In genomic region chr16:80318107-80318506, GRCh38 we compare ENCODE assay signal across 26 cellular contexts.
"Had no signal": no experiment of that assay in that cellular context is flagged by ENCODE, and none has a peak within 500 bp of the region (broad histone marks: within the 10 kb centered on the region; RNA-seq: fewer than 3 reads in every experiment).

No MANE protein-coding gene starts in this region.

- FAIRE-seq: islet of Langerhans, kidney, small intestine had no signal

- H3K9me3 Mint-ChIP-seq: immature natural killer cell; natural killer cell treated with Interleukin-12 subunit alpha and Interleukin-12 subunit beta and Interleukin-15 and Interleukin-18, amount 100 ng/mL, for 72 hours; stimulated activated effector memory CD8-positive, alpha-beta T cell treated with anti-CD3 and anti-CD28 coated beads, Interleukin-12 subunit alpha, Interleukin-12 subunit beta, amount 100 ng/mL, for 72 hours; stimulated activated naive CD8-positive, alpha-beta T cell treated with anti-CD3 and anti-CD28 coated beads, Interleukin-15, Interleukin-2, amounts not matched to agents 100 ng/mL and 50 ng/mL, for 24 hours had no signal

- H3K27me3 ChIP-seq: left lung, ovary, suprapubic skin, uterus had no signal

- ATAC-seq: left colon; naive thymus-derived CD4-positive, alpha-beta T cell; natural killer cell treated with Interleukin-12 subunit alpha and Interleukin-12 subunit beta and Interleukin-15 and Interleukin-18, amount 100 ng/mL, for 72 hours; stimulated activated effector memory CD8-positive, alpha-beta T cell treated with anti-CD3 and anti-CD28 coated beads, Interleukin-12 subunit alpha, Interleukin-12 subunit beta, amount 100 ng/mL, for 72 hours had no signal

- H3K4me3 ChIP-seq: left lung, mucosa of descending colon, ovary, prostate gland, sigmoid colon, spleen, suprapubic skin, thoracic aorta, tibial artery, uterus had no signal

- H3K4me1 ChIP-seq: left lung, prostate gland, sigmoid colon, spleen, suprapubic skin, uterus had no signal

- H3K36me3 Mint-ChIP-seq: immature natural killer cell; memory B cell; naive thymus-derived CD4-positive, alpha-beta T cell; natural killer cell treated with Interleukin-12 subunit alpha and Interleukin-12 subunit beta and Interleukin-15 and Interleukin-18, amount 100 ng/mL, for 72 hours; stimulated activated effector memory CD8-positive, alpha-beta T cell treated with anti-CD3 and anti-CD28 coated beads, Interleukin-12 subunit alpha, Interleukin-12 subunit beta, amount 100 ng/mL, for 72 hours had no signal

- H3K4me3 Mint-ChIP-seq: immature natural killer cell; memory B cell; naive thymus-derived CD4-positive, alpha-beta T cell; natural killer cell treated with Interleukin-12 subunit alpha and Interleukin-12 subunit beta and Interleukin-15 and Interleukin-18, amount 100 ng/mL, for 72 hours; stimulated activated effector memory CD8-positive, alpha-beta T cell treated with anti-CD3 and anti-CD28 coated beads, Interleukin-12 subunit alpha, Interleukin-12 subunit beta, amount 100 ng/mL, for 72 hours; stimulated activated naive CD8-positive, alpha-beta T cell treated with anti-CD3 and anti-CD28 coated beads, Interleukin-15, Interleukin-2, amounts not matched to agents 100 ng/mL and 50 ng/mL, for 24 hours had no signal

- H3K27ac ChIP-seq: left lung, ovary, prostate gland, sigmoid colon, spleen, suprapubic skin, thoracic aorta, tibial artery, uterus had no signal

- H3K36me3 ChIP-seq: left lung, ovary, prostate gland, sigmoid colon, spleen, suprapubic skin, thoracic aorta, tibial artery, uterus had no signal

- H3K27ac Mint-ChIP-seq: immature natural killer cell; memory B cell; naive thymus-derived CD4-positive, alpha-beta T cell; natural killer cell treated with Interleukin-12 subunit alpha and Interleukin-12 subunit beta and Interleukin-15 and Interleukin-18, amount 100 ng/mL, for 72 hours; stimulated activated effector memory CD8-positive, alpha-beta T cell treated with anti-CD3 and anti-CD28 coated beads, Interleukin-12 subunit alpha, Interleukin-12 subunit beta, amount 100 ng/mL, for 72 hours; stimulated activated naive CD8-positive, alpha-beta T cell treated with anti-CD3 and anti-CD28 coated beads, Interleukin-15, Interleukin-2, amounts not matched to agents 100 ng/mL and 50 ng/mL, for 24 hours had no signal

- DNase-seq: hypothalamus; immature natural killer cell; kidney; left colon; midbrain; mucosa of descending colon; naive thymus-derived CD4-positive, alpha-beta T cell; ovary; posterior cingulate gyrus; right cardiac atrium; sigmoid colon; spleen; stimulated activated CD4-positive, alpha-beta T cell treated with anti-CD3 and anti-CD28 coated beads, Interleukin-4, amount 100 ng/mL, for 24 hours; stimulated activated naive CD4-positive, alpha-beta T cell; tibial artery; uterus had no signal

- H3K4me1 Mint-ChIP-seq: immature natural killer cell; memory B cell; naive thymus-derived CD4-positive, alpha-beta T cell; stimulated activated effector memory CD8-positive, alpha-beta T cell treated with anti-CD3 and anti-CD28 coated beads, Interleukin-12 subunit alpha, Interleukin-12 subunit beta, amount 100 ng/mL, for 72 hours had no signal

- H3K9me3 ChIP-seq: left lung, mucosa of descending colon, ovary, prostate gland, sigmoid colon, spleen, suprapubic skin, thoracic aorta, tibial artery, uterus had no signal
